In the genomic region with DNA sequence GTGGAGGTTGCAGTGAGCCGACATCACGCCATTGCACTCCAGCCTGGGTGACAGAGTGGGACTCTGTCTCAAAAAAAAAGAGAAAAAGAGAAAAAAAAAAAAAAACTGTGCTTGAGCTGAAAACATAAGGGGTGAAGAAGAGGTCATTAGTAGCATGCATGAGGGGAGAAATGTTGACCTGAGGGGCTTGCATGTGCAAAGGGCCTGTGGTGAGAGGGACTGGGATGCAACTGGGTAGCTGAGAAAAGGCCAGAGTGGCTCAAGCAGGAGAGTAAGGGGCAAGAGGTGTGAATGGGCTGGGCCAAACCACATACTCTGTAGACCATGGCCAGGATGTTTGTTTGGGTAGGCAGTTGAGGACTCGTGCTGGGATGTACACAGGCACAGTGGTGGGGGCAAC, we compare ENCODE assay signal across 14 cellular contexts.
"Had no signal": no experiment of that assay in that cellular context is flagged by ENCODE, and none has a peak within 500 bp of the region (broad histone marks: within the 10 kb centered on the region; RNA-seq: fewer than 3 reads in every experiment).

No MANE protein-coding gene starts in this region.

- H3K36me3 ChIP-seq: cardiac muscle cell, right atrium auricular region had no signal

- H3K27me3 ChIP-seq: right atrium auricular region had no signal

- ATAC-seq: activated CD4-positive, alpha-beta T cell treated with anti-CD3 and anti-CD28 coated beads for 36 hours; left colon; stimulated activated memory B cell treated with anti-CD40 and anti-IgM and Interleukin-4, amounts not matched to agents 10 μg/mL and 1 μg/mL and 100 μg/mL, for 72 hours had no signal

- DNase-seq: activated CD4-positive, alpha-beta T cell treated with anti-CD3 and anti-CD28 coated beads for 36 hours; activated effector memory CD4-positive, alpha-beta T cell treated with anti-CD3 and anti-CD28 coated beads, Interleukin-2, amount 50 U/mL, for 16 hours; activated T-cell treated with anti-CD3 and anti-CD28 coated beads, Interleukin-2, amount 50 U/mL, for 24 hours; effector memory CD4-positive, alpha-beta T cell; erythroblast; hippocampal formation; left colon; midbrain had no signal

- H3K27ac ChIP-seq: cardiac muscle cell, coronary artery, right atrium auricular region, VCaP had no signal

- H3K9me3 ChIP-seq: right atrium auricular region had no signal

- H3K4me3 ChIP-seq: cardiac muscle cell, coronary artery, lung, right atrium auricular region had no signal
